Comparison of ENCODE assay signal across 8 cellular contexts in the genomic region with DNA sequence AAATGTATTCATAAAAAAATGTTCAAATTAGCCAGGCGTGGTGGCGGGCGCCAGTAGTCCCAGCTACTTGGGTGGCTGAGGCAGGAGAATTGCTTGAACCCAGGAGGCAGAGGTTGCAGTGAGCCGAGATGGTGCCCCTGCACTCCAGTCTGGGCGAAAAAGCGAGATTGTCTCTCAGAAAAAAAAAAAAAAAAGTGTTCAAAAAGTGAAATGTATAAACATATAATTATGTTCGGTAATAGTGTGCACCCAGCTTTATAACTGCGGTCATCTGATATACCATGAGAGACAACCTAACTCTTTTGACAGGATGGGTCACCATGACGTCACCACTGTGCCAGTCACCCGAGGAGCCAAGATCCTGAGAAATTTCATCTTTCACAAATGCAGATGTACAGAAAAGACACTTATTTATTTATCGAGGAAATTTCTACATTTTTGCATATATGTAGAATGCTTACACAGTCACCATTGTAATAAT. TPM values are rescaled to one million over a fixed set of nuclear protein-coding genes. Genes with fewer than 3 reads are reported as not detected.
DNase-seq lines count a peak whose midpoint lies in the region; ATAC-seq, FAIRE-seq and TF ChIP-seq lines count a peak whose summit lies in the region.

No MANE protein-coding gene starts in this region.

- peak overlapping the region; percentile 61 for H3K4me3 ChIP-seq in NB4 (ENCODE audit: low read depth, low read length)
- peak overlapping the region; percentile 87 for H3K4me3 ChIP-seq in astrocyte (ENCODE audit: insufficient read depth, low read depth, low read length)
- peak overlapping the region; percentile 54 to 87 (median 57) for H3K4me3 ChIP-seq in HepG2 (replicated peaks in 1 of 3; ENCODE audit: insufficient read depth in 1 of 3, low read depth in 2 of 3, low read length in 3 of 3)
- peak overlapping the region; percentile 91 to 99 for H3K4me3 ChIP-seq in tibial artery

- intact Hi-C loops in HepG2 (cut with micrococcal nuclease; ENCODE audit: unreplicated experiment) = loop anchor here (2.0 to 5.0 kb wide), 4 partner anchors 47 to 217 kb away; a partner anchor contains a TSS
- intact Hi-C loops in tibial artery (cut with DNase I; ENCODE audit: low total_unique reads) = loop anchor here (5.0 kb wide), 1 partner anchor 42 kb away; no protein-coding TSS in a partner anchor

- CTCF ChIA-PET in HepG2 (lab: Yijun Ruan, JAX; ENCODE audit: low intra/inter-chr PET ratio, low total read pairs) = no interaction called here

- no peak for TF ChIP-seq RAD21 in HepG2 (CRISPR knock-in tag; IDR thresholded peaks at IDR 0.05)

- H3K9me3 ChIP-seq in astrocyte (ENCODE audit: insufficient read depth, low read depth, low read length) (no peaks in the 10 kb centered on the region), HepG2 (ENCODE audit: low read length) (no peaks in the 10 kb centered on the region), tibial artery (no peaks in the 10 kb centered on the region)

- no peaks in the 10 kb centered on the region for H3K9me3 Mint-ChIP-seq in astrocyte (ENCODE audit: unreplicated experiment)

- peaks cover 9% of the 10 kb centered on the region for H3K4me1 Mint-ChIP-seq in astrocyte (ENCODE audit: low read depth, unreplicated experiment)

- no peaks in the 10 kb centered on the region for H3K36me3 ChIP-seq in astrocyte (ENCODE audit: insufficient read depth, low read length)
- peaks cover 0 to 4% of the 10 kb centered on the region in 2 experiments; a peak in 1 of 5 replicates for H3K36me3 ChIP-seq in HepG2 (replicated peaks in 1 of 2; ENCODE audit: control insufficient read depth in 1 of 2, insufficient read depth in 2 of 2, low read length in 2 of 2)
- no peaks in the 10 kb centered on the region for H3K36me3 ChIP-seq in tibial artery

- ATAC-seq in HepG2 (no peak), GM21576 (IDR thresholded peaks at IDR 0.05; ENCODE audit: unreplicated experiment) (no peak)

- H3K27me3 ChIP-seq in astrocyte (ENCODE audit: insufficient read depth, low read length) = peaks cover 3% of the 10 kb centered on the region
- H3K27me3 ChIP-seq in HepG2 (ENCODE audit: control insufficient read depth in 1 of 2, insufficient read depth in 2 of 2, low read length in 2 of 2) = peaks cover 1 to 12% of the 10 kb centered on the region in 2 experiments; a peak in 2 of 5 replicates
- no peaks in the 10 kb centered on the region for H3K27me3 ChIP-seq in tibial artery

- peaks cover 44% of the 10 kb centered on the region for H3K79me2 ChIP-seq in astrocyte (ENCODE audit: insufficient read depth, low read length)
- peaks cover 40% of the 10 kb centered on the region for H3K79me2 ChIP-seq in HepG2 (ENCODE audit: insufficient read depth, low read length)

- H3K4me1 ChIP-seq in astrocyte (ENCODE audit: insufficient read depth, low read length) (peaks cover 8% of the 10 kb centered on the region), HepG2 (ENCODE audit: insufficient read depth, low read length) (peaks cover 53% of the 10 kb centered on the region), tibial artery (peaks cover 0 to 34% (median 27%) of the 10 kb centered on the region in 4 donors)

- H3K9ac ChIP-seq in astrocyte (ENCODE audit: low read length) = peak overlapping the region; percentile 89
- no peak overlapping the region for H3K9ac ChIP-seq in HepG2 (ENCODE audit: insufficient read depth, low read depth, low read length)

- H3K27ac Mint-ChIP-seq in astrocyte (ENCODE audit: unreplicated experiment) = no peak overlapping the region

- H4K20me1 ChIP-seq in astrocyte (ENCODE audit: insufficient read depth, low read length) (peaks cover 35% of the 10 kb centered on the region), HepG2 (ENCODE audit: insufficient read depth, low read length) (peaks cover 12% of the 10 kb centered on the region)

- no peak for FAIRE-seq in astrocyte (lab: Jason Lieb, UNC)
- no peak for FAIRE-seq in HepG2 (lab: Jason Lieb, UNC)

- H3K27me3 Mint-ChIP-seq in astrocyte (ENCODE audit: low read depth, unreplicated experiment) = peaks cover 4% of the 10 kb centered on the region

- 19% methylated on average over 11 of the region's 11 CpGs for WGBS in HepG2 (ENCODE audit: low lambda C conversion rate)

- TF ChIP-seq EP300 in HepG2 (IDR thresholded peaks at IDR 0.05; ENCODE audit: low read depth in 2 of 2, low read length in 2 of 2) (no peak), HepG2 (CRISPR knock-in tag; IDR thresholded peaks at IDR 0.05; ENCODE audit: borderline replicate concordance) (no peak)

- no peak for TF ChIP-seq CTCF in NB4 (IDR thresholded peaks at IDR 0.05; ENCODE audit: low read depth, low read length)
- TF ChIP-seq CTCF in astrocyte (IDR thresholded peaks at IDR 0.05; ENCODE audit: insufficient read depth, low read depth, low read length) = no peak
- no peak for TF ChIP-seq CTCF in HepG2 (CRISPR knock-in tag; IDR thresholded peaks at IDR 0.05)
- no peak for TF ChIP-seq CTCF in tibial artery (IDR thresholded peaks at IDR 0.05)

- BruUV-seq in HepG2 (replicated peaks; lab: Mats Ljungman, UMichigan) = no TSS peak

- H3K27ac ChIP-seq in astrocyte (ENCODE audit: low read depth, low read length) (no peak overlapping the region), HepG2 (ENCODE audit: extremely low read length, insufficient read depth, low read length) (no peak overlapping the region), tibial artery (peak overlapping the region; percentile 83 to 87)

- DNase-seq in Daoy (ENCODE audit: low read depth) (peak; percentile 70), NB4 (ENCODE audit: low read depth) (peak; percentile 57), astrocyte (ENCODE audit: low read depth) (no peak), HepG2 (ENCODE audit: low spot score) (no peak), tibial artery (no peak), DMS79 (lab: John Stamatoyannopoulos, UW) (no peak), SW 1271 (lab: John Stamatoyannopoulos, UW) (no peak)

- TF ChIP-seq POLR2A in NB4 (IDR thresholded peaks at IDR 0.05; ENCODE audit: extremely low read depth, insufficient read length) = no peak
- TF ChIP-seq POLR2A in HepG2 (IDR thresholded peaks at IDR 0.05; ENCODE audit: insufficient read depth in 1 of 2, low read depth in 2 of 2, low read length in 2 of 2) = no peak

- peak overlapping the region; percentile 85 for H3K4me2 ChIP-seq in astrocyte (ENCODE audit: low read length)
- H3K4me2 ChIP-seq in HepG2 (ENCODE audit: low read depth, low read length) = peak overlapping the region; percentile 67

- no peaks in the 10 kb centered on the region for H3K36me3 Mint-ChIP-seq in astrocyte (ENCODE audit: low read depth, unreplicated experiment)

- H3K4me3 Mint-ChIP-seq in astrocyte (ENCODE audit: unreplicated experiment) = peak overlapping the region; percentile 85

- H2AFZ ChIP-seq in astrocyte (ENCODE audit: low read depth, low read length) (peak overlapping the region; percentile 82), HepG2 (ENCODE audit: low read length) (no peak overlapping the region)

- POLR2A ChIA-PET in HepG2 (lab: Yijun Ruan, JAX) = interaction anchor here (1.4 to 2.5 kb wide), 3 partner anchors 48 to 614 kb away, joined by 3 to 10 read pairs (median 5); a partner anchor contains a TSS

- in situ Hi-C loops in HepG2 (cut with HindIII; ENCODE audit: extremely low pct_ligation_motif_present, low pct_unique_long_range_greater_than_20kb) = no loop called here

RNA-seq across cellular contexts. Expression of a gene that starts 0.6 kb away (rescaled TPM):
- 28.6 and 29.9 TPM in 2 replicates for total RNA-seq in Daoy (2014; rRNA removed; shearing (Covaris generic))
- total RNA-seq in astrocyte (16.5 and 17.8 TPM in 2 replicates), HepG2 (2016; rRNA removed; fragmentation: Illumina TruSeq; extraction: Trizol) (14.2 and 15.1 TPM in 2 replicates)
- 16.3 and 18.5 TPM in 2 replicates for total RNA-seq in HepG2 (2016; cell fraction: cytosol; rRNA removed; fragmentation: Illumina TruSeq; extraction: Trizol; ENCODE audit: low read depth)
- 14.5 and 17.3 TPM in 2 replicates for total RNA-seq in HepG2 (2016; cell fraction: insoluble cytoplasmic fraction; rRNA removed; fragmentation: Illumina TruSeq; extraction: Trizol)
- 19.1 and 19.9 TPM in 2 replicates for total RNA-seq in HepG2 (2016; cell fraction: membrane; rRNA removed; fragmentation: Illumina TruSeq; extraction: Trizol)
- total RNA-seq in HepG2 (2016; cell fraction: nucleus; rRNA removed; fragmentation: Illumina TruSeq; extraction: Trizol) = 11.1 and 12.8 TPM in 2 replicates
- polyA plus RNA-seq in HepG2 (2011; rRNA removed) = 13.1 and 18.6 TPM in 2 replicates
- polyA plus RNA-seq in HepG2 (2011; cell fraction: cytosol; rRNA removed) = 11.4 and 12.2 TPM in 2 replicates
- polyA plus RNA-seq in HepG2 (2011; cell fraction: nucleus; rRNA removed) = 12.4 and 12.9 TPM in 2 replicates
- polyA plus RNA-seq in HepG2 (2012) = 13.8 and 14.7 TPM in 2 replicates
- 17.6 and 18.4 TPM in 2 replicates for polyA plus RNA-seq in HepG2 (2016; cell fraction: cytosol; fragmentation: Illumina TruSeq; extraction: Trizol; ENCODE audit: low read depth)
- 20.5 and 21.8 TPM in 2 replicates for polyA plus RNA-seq in HepG2 (2016; cell fraction: insoluble cytoplasmic fraction; fragmentation: Illumina TruSeq; extraction: Trizol; ENCODE audit: low read depth)
- polyA plus RNA-seq in HepG2 (2016; cell fraction: membrane; fragmentation: Illumina TruSeq; extraction: Trizol; ENCODE audit: low read depth) = 17.7 and 19.3 TPM in 2 replicates
- polyA plus RNA-seq in HepG2 (2016; cell fraction: nucleus; fragmentation: Illumina TruSeq; extraction: Trizol; ENCODE audit: insufficient read depth, low read depth) = 16.9 and 19.9 TPM in 2 replicates
- 8.1 and 14.2 TPM in 2 replicates for polyA minus RNA-seq in HepG2 (2011; rRNA and poly(A)+ RNA removed; ENCODE audit: low replicate concordance)
- polyA minus RNA-seq in HepG2 (2011; cell fraction: cytosol; rRNA and poly(A)+ RNA removed) = 6.9 and 7.9 TPM in 2 replicates
- polyA minus RNA-seq in HepG2 (2011; cell fraction: nucleus; rRNA and poly(A)+ RNA removed) = 16.7 and 23.4 TPM in 2 replicates

RNA-seq across cellular contexts. Expression of a gene that starts 19.6 kb away (rescaled TPM):
- total RNA-seq in Daoy (2014; rRNA removed; shearing (Covaris generic)) = 8.1 and 27.9 TPM in 2 replicates
- 25.1 and 25.3 TPM in 2 replicates for total RNA-seq in astrocyte
- total RNA-seq in HepG2 (2016; rRNA removed; fragmentation: Illumina TruSeq; extraction: Trizol) = 7.8 and 9.4 TPM in 2 replicates
- total RNA-seq in HepG2 (2016; cell fraction: cytosol; rRNA removed; fragmentation: Illumina TruSeq; extraction: Trizol; ENCODE audit: low read depth) = 56.8 and 57.9 TPM in 2 replicates
- 7.6 and 8.9 TPM in 2 replicates for total RNA-seq in HepG2 (2016; cell fraction: insoluble cytoplasmic fraction; rRNA removed; fragmentation: Illumina TruSeq; extraction: Trizol)
- 11.2 and 18.5 TPM in 2 replicates for total RNA-seq in HepG2 (2016; cell fraction: membrane; rRNA removed; fragmentation: Illumina TruSeq; extraction: Trizol)
- total RNA-seq in HepG2 (2016; cell fraction: nucleus; rRNA removed; fragmentation: Illumina TruSeq; extraction: Trizol) = 11.6 and 13.3 TPM in 2 replicates
- polyA plus RNA-seq in HepG2 (2011; rRNA removed) = 5.1 and 5.2 TPM in 2 replicates
- polyA plus RNA-seq in HepG2 (2011; cell fraction: cytosol; rRNA removed) = 3.5 and 4.2 TPM in 2 replicates
- polyA plus RNA-seq in HepG2 (2011; cell fraction: nucleus; rRNA removed) = 5.7 and 6.4 TPM in 2 replicates
- polyA plus RNA-seq in HepG2 (2012) = 4.3 and 5.5 TPM in 2 replicates
- 1.2 and 1.8 TPM in 2 replicates for polyA plus RNA-seq in HepG2 (2016; cell fraction: cytosol; fragmentation: Illumina TruSeq; extraction: Trizol; ENCODE audit: low read depth)
- 6.9 and 7.0 TPM in 2 replicates for polyA plus RNA-seq in HepG2 (2016; cell fraction: insoluble cytoplasmic fraction; fragmentation: Illumina TruSeq; extraction: Trizol; ENCODE audit: low read depth)
- 2.6 and 2.8 TPM in 2 replicates for polyA plus RNA-seq in HepG2 (2016; cell fraction: membrane; fragmentation: Illumina TruSeq; extraction: Trizol; ENCODE audit: low read depth)
- 3.9 and 4.8 TPM in 2 replicates for polyA plus RNA-seq in HepG2 (2016; cell fraction: nucleus; fragmentation: Illumina TruSeq; extraction: Trizol; ENCODE audit: insufficient read depth, low read depth)
- 11.2 and 28.4 TPM in 2 replicates for polyA minus RNA-seq in HepG2 (2011; rRNA and poly(A)+ RNA removed; ENCODE audit: low replicate concordance)
- polyA minus RNA-seq in HepG2 (2011; cell fraction: cytosol; rRNA and poly(A)+ RNA removed) = 4.0 and 12.4 TPM in 2 replicates
- 57.8 and 69.5 TPM in 2 replicates for polyA minus RNA-seq in HepG2 (2011; cell fraction: nucleus; rRNA and poly(A)+ RNA removed)

RNA-seq across cellular contexts. Expression of a gene that starts 47.2 kb away (rescaled TPM):
- total RNA-seq in Daoy (2014; rRNA removed; shearing (Covaris generic)) = 64.4 and 66.6 TPM in 2 replicates
- total RNA-seq in astrocyte (21.9 and 24.1 TPM in 2 replicates), HepG2 (2016; rRNA removed; fragmentation: Illumina TruSeq; extraction: Trizol) (22.8 and 34.0 TPM in 2 replicates)
- 16.1 and 17.7 TPM in 2 replicates for total RNA-seq in HepG2 (2016; cell fraction: cytosol; rRNA removed; fragmentation: Illumina TruSeq; extraction: Trizol; ENCODE audit: low read depth)
- total RNA-seq in HepG2 (2016; cell fraction: insoluble cytoplasmic fraction; rRNA removed; fragmentation: Illumina TruSeq; extraction: Trizol) = 20.7 and 28.8 TPM in 2 replicates
- 18.3 and 19.0 TPM in 2 replicates for total RNA-seq in HepG2 (2016; cell fraction: membrane; rRNA removed; fragmentation: Illumina TruSeq; extraction: Trizol)
- 33.8 and 36.2 TPM in 2 replicates for total RNA-seq in HepG2 (2016; cell fraction: nucleus; rRNA removed; fragmentation: Illumina TruSeq; extraction: Trizol)
- 9.6 and 16.9 TPM in 2 replicates for polyA plus RNA-seq in HepG2 (2011; rRNA removed)
- 4.9 and 7.5 TPM in 2 replicates for polyA plus RNA-seq in HepG2 (2011; cell fraction: cytosol; rRNA removed)
- polyA plus RNA-seq in HepG2 (2011; cell fraction: nucleus; rRNA removed) = 3.7 and 5.4 TPM in 2 replicates
- polyA plus RNA-seq in HepG2 (2012) = 22.4 and 29.1 TPM in 2 replicates
- polyA plus RNA-seq in HepG2 (2016; cell fraction: cytosol; fragmentation: Illumina TruSeq; extraction: Trizol; ENCODE audit: low read depth) = 6.0 and 6.1 TPM in 2 replicates
- 24.5 and 27.3 TPM in 2 replicates for polyA plus RNA-seq in HepG2 (2016; cell fraction: insoluble cytoplasmic fraction; fragmentation: Illumina TruSeq; extraction: Trizol; ENCODE audit: low read depth)
- polyA plus RNA-seq in HepG2 (2016; cell fraction: membrane; fragmentation: Illumina TruSeq; extraction: Trizol; ENCODE audit: low read depth) = 13.7 and 13.9 TPM in 2 replicates
- polyA plus RNA-seq in HepG2 (2016; cell fraction: nucleus; fragmentation: Illumina TruSeq; extraction: Trizol; ENCODE audit: insufficient read depth, low read depth) = 42.4 and 45.3 TPM in 2 replicates
- polyA minus RNA-seq in HepG2 (2011; rRNA and poly(A)+ RNA removed; ENCODE audit: low replicate concordance) = 2.7 and 3.2 TPM in 2 replicates
- 5.7 and 7.7 TPM in 2 replicates for polyA minus RNA-seq in HepG2 (2011; cell fraction: cytosol; rRNA and poly(A)+ RNA removed)
- polyA minus RNA-seq in HepG2 (2011; cell fraction: nucleus; rRNA and poly(A)+ RNA removed) = 28.3 and 30.0 TPM in 2 replicates

Comparison
In these comparisons a context has a peak if more than half of its experiments do, and no peak if none do; other contexts are left out.
1. DNase-seq: peak in Daoy (single experiment) and NB4 (single experiment); none in astrocyte (single experiment), HepG2 (single experiment), tibial artery (0 of 2), DMS79 (single experiment) and SW 1271 (0 of 2).
2. H3K27ac ChIP-seq: peak in tibial artery (2 of 2); none in astrocyte (single experiment) and HepG2 (single experiment).
3. Peak in every context shown above with its lines, with median percentiles within 50 percentile points of each other: H3K4me3 ChIP-seq.